Comparison of ENCODE assay signal across 10 cellular contexts in genomic region chr21:45017376-45017960, GRCh38. TPM values are rescaled to one million over a fixed set of nuclear protein-coding genes. Genes with fewer than 3 reads are reported as not detected.
A peak's percentile ranks its signal among the peaks of the same experiment; 100 is the strongest.
DNase-seq lines count a peak whose midpoint lies in the region; ATAC-seq and TF ChIP-seq lines count a peak whose summit lies in the region.
"Had no signal": no experiment of that assay in that cellular context is flagged by ENCODE, and none has a peak within 500 bp of the region (broad histone marks: within the 10 kb centered on the region; RNA-seq: fewer than 3 reads in every experiment).

No MANE protein-coding gene starts in this region.

- peak overlapping the region; percentile 69 for H3K4me3 Mint-ChIP-seq in T-helper 1 cell treated with Interleukin-12 subunit alpha and Interleukin-12 subunit beta and Interleukin-4 antibody, amounts not matched to agents 30 μg/mL and 1 μg/mL, for 36 hours
- H3K4me3 Mint-ChIP-seq in T-cell (peak overlapping the region; percentile 65 to 80 (median 73)), progenitor cell of endocrine pancreas (ENCODE audit: low read depth) (peak overlapping the region; percentile 52)

- ATAC-seq in T-cell (replicated peaks in 1 of 4) = no peak
- ATAC-seq in GM21786 (IDR thresholded peaks at IDR 0.05; ENCODE audit: unreplicated experiment) = no peak

- H3K27me3 Mint-ChIP-seq in T-helper 1 cell treated with Interleukin-12 subunit alpha and Interleukin-12 subunit beta and Interleukin-4 antibody, amounts not matched to agents 30 μg/mL and 1 μg/mL, for 36 hours (ENCODE audit: low read depth) = peaks cover 32% of the 10 kb centered on the region
- H3K27me3 Mint-ChIP-seq in T-cell (peaks cover 23 to 53% of the 10 kb centered on the region in 2 donors), progenitor cell of endocrine pancreas (peaks cover 39% of the 10 kb centered on the region)

- DNase-seq in T-helper 1 cell = no peak
- DNase-seq in T-cell = no peak
- DNase-seq in epithelial cell of esophagus (ENCODE audit: low read depth) = peak; percentile 72
- DNase-seq in progenitor cell of endocrine pancreas (ENCODE audit: low spot score, unreplicated experiment) = no peak
- DNase-seq in GM19240 (ENCODE audit: insufficient read length, low spot score) = no peak
- DNase-seq in cerebellar cortex (ENCODE audit: low spot score) = no peak
- DNase-seq: activated CD4-positive, alpha-beta T cell treated with anti-CD3 and anti-CD28 coated beads for 48 hours; DMS 273 treated with DMSO at 0.1 percent for 48 hours had no signal

- CTCF ChIA-PET in T-cell (lab: Charles Lee) = no interaction called here

- H3K4me1 Mint-ChIP-seq in T-helper 1 cell treated with Interleukin-12 subunit alpha and Interleukin-12 subunit beta and Interleukin-4 antibody, amounts not matched to agents 30 μg/mL and 1 μg/mL, for 36 hours (ENCODE audit: low read depth) = peaks cover 3% of the 10 kb centered on the region
- H3K4me1 Mint-ChIP-seq in T-cell (peaks cover 6 to 8% (median 8%) of the 10 kb centered on the region in 3 donors), progenitor cell of endocrine pancreas (ENCODE audit: low read depth) (peaks cover 23% of the 10 kb centered on the region)

- H3K9me3 Mint-ChIP-seq in T-helper 1 cell treated with Interleukin-12 subunit alpha and Interleukin-12 subunit beta and Interleukin-4 antibody, amounts not matched to agents 30 μg/mL and 1 μg/mL, for 36 hours = no peaks in the 10 kb centered on the region
- H3K9me3 Mint-ChIP-seq in T-cell (no peaks in the 10 kb centered on the region), progenitor cell of endocrine pancreas (ENCODE audit: low read depth) (no peaks in the 10 kb centered on the region)

- no peaks in the 10 kb centered on the region for H3K36me3 Mint-ChIP-seq in T-helper 1 cell treated with Interleukin-12 subunit alpha and Interleukin-12 subunit beta and Interleukin-4 antibody, amounts not matched to agents 30 μg/mL and 1 μg/mL, for 36 hours (ENCODE audit: low read depth)
- H3K36me3 Mint-ChIP-seq in T-cell (no peaks in the 10 kb centered on the region), progenitor cell of endocrine pancreas (ENCODE audit: insufficient read depth) (no peaks in the 10 kb centered on the region)

- POLR2A ChIA-PET in T-cell (lab: Charles Lee) = no interaction called here

- no peak overlapping the region for H3K27ac Mint-ChIP-seq in T-helper 1 cell treated with Interleukin-12 subunit alpha and Interleukin-12 subunit beta and Interleukin-4 antibody, amounts not matched to agents 30 μg/mL and 1 μg/mL, for 36 hours
- H3K27ac Mint-ChIP-seq in T-cell (no peak overlapping the region), progenitor cell of endocrine pancreas (peak overlapping the region; percentile 16)

- H3K4me3 ChIP-seq in epithelial cell of esophagus (ENCODE audit: low read length) = no peak overlapping the region

- TF ChIP-seq CTCF in epithelial cell of esophagus (IDR thresholded peaks at IDR 0.05; ENCODE audit: insufficient read depth, low read depth, low read length, missing control alignments) (no peak), progenitor cell of endocrine pancreas (IDR thresholded peaks at IDR 0.05; ENCODE audit: unreplicated experiment) (no peak)

RNA-seq across cellular contexts. Expression of gene ADARB1, which starts 56.9 kb away (rescaled TPM):
- total RNA-seq in T-cell = 10 to 100 TPM; 39.7 to 50.3 (median 44.5) TPM
- total RNA-seq in progenitor cell of endocrine pancreas = 17.0 and 19.1 TPM in 2 replicates
